ENCODE assay signal across 7 cellular contexts in genomic region chr14:58166005-58166983, GRCh38. TPM values are rescaled to one million over a fixed set of nuclear protein-coding genes. Genes with fewer than 3 reads are reported as not detected.
DNase-seq lines count a peak whose midpoint lies in the region; ATAC-seq and TF ChIP-seq lines count a peak whose summit lies in the region.

No MANE protein-coding gene starts in this region.

- H3K4me1 ChIP-seq in PC-9 (replicated peaks; ENCODE audit: insufficient read depth), result peaks cover 5% of the 10 kb centered on the region

- H2AFZ ChIP-seq in PC-9, result 0 out of 2 replicates have a peak overlapping the region, but pooled peaks have one; percentile 30
- no peak overlapping the region for H2AFZ ChIP-seq in neural cell (ENCODE audit: low read depth, low read length)

- DNase-seq in GM13977 (ENCODE audit: low spot score) (peak; percentile 49), PC-9 (peak; percentile 63 to 71), fibroblast of gingiva (ENCODE audit: low read depth) (peak; percentile 62)
- DNase-seq in activated T-cell treated with anti-CD3 and anti-CD28 coated beads, Interleukin-2, amount 50 U/mL, for 24 hours, result peak; percentile 80
- DNase-seq in stimulated activated naive CD8-positive, alpha-beta T cell treated with anti-CD3 and anti-CD28 coated beads, Interleukin-15, Interleukin-2, amounts not matched to agents 100 U/mL and 50 U/mL, for 24 hours, result peak; percentile 85

- no peaks in the 10 kb centered on the region for H3K9me3 Mint-ChIP-seq in activated T-cell treated with anti-CD3 and anti-CD28 coated beads, Interleukin-2, amount 50 U/mL, for 24 hours

- CTCF ChIA-PET in PC-9 (lab: Charles Lee), result no interaction called here

- peak; percentile 44 for ATAC-seq in stimulated activated naive CD8-positive, alpha-beta T cell treated with anti-CD3 and anti-CD28 coated beads, Interleukin-15, Interleukin-2, amounts not matched to agents 100 U/mL and 50 U/mL, for 24 hours

- H3F3A ChIP-seq in PC-9 (ENCODE audit: insufficient read depth, low read depth), result no peaks in the 10 kb centered on the region
- no peaks in the 10 kb centered on the region for H3F3A ChIP-seq in neural cell (ENCODE audit: insufficient read depth, low read length, poor library complexity, severe bottlenecking)

- in situ Hi-C loops in GM13977 (cut with MboI; ENCODE audit: low pct_unique_long_range_greater_than_20kb, low sequenced_read_pairs, unreplicated experiment), result no loop called here

- intact Hi-C loops in PC-9 (cut with micrococcal nuclease; ENCODE audit: unreplicated experiment), result loop anchor here (1.0 kb wide), 1 partner anchor 58 kb away; no protein-coding TSS in a partner anchor

- no peaks in the 10 kb centered on the region for H4K20me1 ChIP-seq in PC-9 (ENCODE audit: insufficient read depth)
- H4K20me1 ChIP-seq in neural cell (ENCODE audit: insufficient read depth), result no peaks in the 10 kb centered on the region

- no peak overlapping the region for H3K4me2 ChIP-seq in PC-9
- H3K4me2 ChIP-seq in neural cell (ENCODE audit: low read length), result no peak overlapping the region

- POLR2A ChIA-PET in PC-9 (lab: Charles Lee; ENCODE audit: unreplicated experiment), result no interaction called here

- H3K79me2 ChIP-seq in PC-9 (ENCODE audit: low read depth) (no peaks in the 10 kb centered on the region), neural cell (replicated peaks; ENCODE audit: insufficient read depth, low read length) (no peaks in the 10 kb centered on the region)

- no peak for TF ChIP-seq EP300 in neural cell (conservative IDR thresholded peaks at IDR 0.05; ENCODE audit: poor library complexity, severe bottlenecking)

- H3K27ac ChIP-seq in PC-9 (no peak overlapping the region), neural cell (ENCODE audit: low read length) (no peak overlapping the region)

- no peaks in the 10 kb centered on the region for H3K36me3 Mint-ChIP-seq in activated T-cell treated with anti-CD3 and anti-CD28 coated beads, Interleukin-2, amount 50 U/mL, for 24 hours (ENCODE audit: low read depth)

- no peak overlapping the region for H3K9ac ChIP-seq in neural cell (ENCODE audit: low read length)

- TF ChIP-seq CTCF in GM13977 (IDR thresholded peaks at IDR 0.05; ENCODE audit: extremely low read depth, insufficient read depth, missing control alignments), result peak; percentile 89
- TF ChIP-seq CTCF in LNCAP (IDR thresholded peaks at IDR 0.05), result peak; percentile 87
- TF ChIP-seq CTCF in PC-9 (conservative IDR thresholded peaks at IDR 0.05), result peak; percentile 88
- peak; percentile 86 for TF ChIP-seq CTCF in neural cell (IDR thresholded peaks at IDR 0.05; ENCODE audit: poor library complexity, severe bottlenecking)

- H3K27me3 Mint-ChIP-seq in activated T-cell treated with anti-CD3 and anti-CD28 coated beads, Interleukin-2, amount 50 U/mL, for 24 hours, result peaks cover 16% of the 10 kb centered on the region

- H3K4me3 ChIP-seq in PC-9 (no peak overlapping the region), neural cell (ENCODE audit: low read length) (no peak overlapping the region)

- peak overlapping the region; percentile 17 for H3K27ac Mint-ChIP-seq in activated T-cell treated with anti-CD3 and anti-CD28 coated beads, Interleukin-2, amount 50 U/mL, for 24 hours

- peak; percentile 84 for TF ChIP-seq RAD21 in neural cell (conservative IDR thresholded peaks at IDR 0.05)

- no peaks in the 10 kb centered on the region for H3K27me3 ChIP-seq in PC-9 (ENCODE audit: insufficient read depth, low read depth)
- H3K27me3 ChIP-seq in neural cell (ENCODE audit: insufficient read depth, low read depth, low read length), result no peaks in the 10 kb centered on the region

- H3K4me3 Mint-ChIP-seq in activated T-cell treated with anti-CD3 and anti-CD28 coated beads, Interleukin-2, amount 50 U/mL, for 24 hours, result no peak overlapping the region

- no TSS peak for BruUV-seq in PC-9 (replicated peaks; lab: Mats Ljungman, UMichigan)

- H3K36me3 ChIP-seq in PC-9 (ENCODE audit: low read depth) (no peaks in the 10 kb centered on the region), neural cell (ENCODE audit: insufficient read depth, low read length) (no peaks in the 10 kb centered on the region)

- H3K9me3 ChIP-seq in PC-9 (ENCODE audit: insufficient read depth, low read depth) (no peaks in the 10 kb centered on the region), neural cell (ENCODE audit: low read length) (no peaks in the 10 kb centered on the region)

- H3K9me2 ChIP-seq in PC-9 (ENCODE audit: insufficient read depth) (no peaks in the 10 kb centered on the region), neural cell (ENCODE audit: insufficient read depth, low read length) (no peaks in the 10 kb centered on the region)

- H3K4me1 Mint-ChIP-seq in activated T-cell treated with anti-CD3 and anti-CD28 coated beads, Interleukin-2, amount 50 U/mL, for 24 hours (ENCODE audit: low read depth), result peaks cover 10% of the 10 kb centered on the region

TF ChIP-seq in neural cell, 6 proteins besides CTCF, POLR2A, EP300 and RAD21:
- TF ChIP-seq EZH2 (IDR thresholded peaks at IDR 0.05; ENCODE audit: borderline replicate concordance, insufficient read depth, low read length, poor library complexity, severe bottlenecking) (no peak), SMC3 (conservative IDR thresholded peaks at IDR 0.05; ENCODE audit: poor library complexity) (peak; percentile 90)
TF ChIP-seq in neural cell: peak in this region for 1.

RNA-seq across cellular contexts. Expression of gene ARMH4, which starts 14.3 kb away (rescaled TPM):
- total RNA-seq in PC-9 (2021), result not detected in 2 replicates
- 14.1 and 14.3 TPM in 2 replicates for polyA plus RNA-seq in neural cell
- polyA minus RNA-seq in neural cell, result 81.3 and 103 TPM in 2 replicates

RNA-seq across cellular contexts. Expression of gene ACTR10, which starts 33.7 kb away (rescaled TPM):
- total RNA-seq in PC-9 (2021), result 30.4 and 36.3 TPM in 2 replicates
- polyA plus RNA-seq in neural cell, result 281 and 401 TPM in 2 replicates
- 111 and 121 TPM in 2 replicates for polyA minus RNA-seq in neural cell
